In genomic region chr20:33437141-33437911, GRCh38 we compare ENCODE assay signal across 11 cellular contexts. TPM values are rescaled to one million over a fixed set of nuclear protein-coding genes. Genes with fewer than 3 reads are reported as not detected.
A peak's percentile ranks its signal among the peaks of the same experiment; 100 is the strongest.
DNase-seq lines count a peak whose midpoint lies in the region; ATAC-seq and TF ChIP-seq lines count a peak whose summit lies in the region.
"Had no signal": no experiment of that assay in that cellular context is flagged by ENCODE, and none has a peak within 500 bp of the region (broad histone marks: within the 10 kb centered on the region; RNA-seq: fewer than 3 reads in every experiment).

No MANE protein-coding gene starts in this region.

- DNase-seq in EH (ENCODE audit: low read depth) (peak; percentile 57), cardiac fibroblast (ENCODE audit: low read depth in 2 of 2) (peak; percentile 62 to 81), right atrium auricular region (ENCODE audit: low spot score) (peak; percentile 79), sciatic nerve (ENCODE audit: low spot score) (peak; percentile 80), DMS53 (lab: John Stamatoyannopoulos, UW) (no peak)
- DNase-seq in activated CD4-positive, alpha-beta T cell treated with anti-CD3 and anti-CD28 coated beads, Interleukin-2, amount 50 U/mL, for 1 hour, result no peak
- DNase-seq: CD8-positive, alpha-beta T cell; nephron progenitor cell; stimulated activated CD4-positive, alpha-beta T cell treated with anti-CD3 and anti-CD28 coated beads, Interleukin-2, amount 100 ng/mL, for 48 hours had no signal

- H3K27ac ChIP-seq in right atrium auricular region, result peak overlapping the region; percentile 86 to 93

- H3K9me3 ChIP-seq in right atrium auricular region, result no peaks in the 10 kb centered on the region

- intact Hi-C loops in sciatic nerve (cut with DNase I), result no loop called here

- H3K36me3 ChIP-seq in right atrium auricular region, result peaks cover 5% of the 10 kb centered on the region

- TF ChIP-seq CTCF in cardiac fibroblast (IDR thresholded peaks at IDR 0.05; ENCODE audit: low read depth, low read length) (no peak), right atrium auricular region (IDR thresholded peaks at IDR 0.05) (no peak)

- ATAC-seq in sciatic nerve (peak; percentile 82), HG03108 (IDR thresholded peaks at IDR 0.05; ENCODE audit: unreplicated experiment) (no peak), GM18861 (IDR thresholded peaks at IDR 0.05; ENCODE audit: unreplicated experiment) (no peak)
- ATAC-seq: CD8-positive, alpha-beta T cell had no signal

- peaks cover 0 to 57% of the 10 kb centered on the region in 2 donors for H3K4me1 ChIP-seq in right atrium auricular region

- H3K4me3 ChIP-seq in cardiac fibroblast (replicated peaks in 1 of 2; ENCODE audit: low read depth in 2 of 2, low read length in 2 of 2) (no peak overlapping the region), right atrium auricular region (no peak overlapping the region)

- H3K27me3 ChIP-seq in right atrium auricular region, result no peaks in the 10 kb centered on the region

RNA-seq across cellular contexts. Expression of gene SNTA1, which starts 6.2 kb away (rescaled TPM):
- total RNA-seq in right atrium auricular region (100 to 1,000 TPM; 183 to 295 TPM), sciatic nerve (47.1 TPM)

RNA-seq across cellular contexts. Expression of gene CDK5RAP1, which starts 36.0 kb away (rescaled TPM):
- total RNA-seq in right atrium auricular region (10 to 100 TPM; 13.9 to 22.8 TPM), sciatic nerve (27.4 TPM)

RNA-seq across cellular contexts. Expression of gene CBFA2T2, which starts 52.6 kb away (rescaled TPM):
- 10 to 100 TPM in 1 of 2 donors, 1 to 10 TPM in 1; 9.8 to 10.4 TPM for total RNA-seq in right atrium auricular region
- 26.0 TPM for total RNA-seq in sciatic nerve

Comparison
In these comparisons a context has a peak if more than half of its experiments do, and no peak if none do; other contexts are left out.
1. DNase-seq: peak in EH (single experiment), cardiac fibroblast (2 of 2), right atrium auricular region (single experiment) and sciatic nerve (single experiment); none in activated CD4-positive, alpha-beta T cell treated with anti-CD3 and anti-CD28 coated beads, Interleukin-2, amount 50 U/mL, for 1 hour (single experiment) and DMS53 (single experiment).